Comparison of ENCODE assay signal across 9 cellular contexts in genomic region chr1:200042437-200043329, GRCh38. TPM values are rescaled to one million over a fixed set of nuclear protein-coding genes. Genes with fewer than 3 reads are reported as not detected.
DNase-seq lines count a peak whose midpoint lies in the region; ATAC-seq lines count a peak whose summit lies in the region.
"Had no signal": no experiment of that assay in that cellular context is flagged by ENCODE, and none has a peak within 500 bp of the region (broad histone marks: within the 10 kb centered on the region; RNA-seq: fewer than 3 reads in every experiment).

No MANE protein-coding gene starts in this region.

- peaks cover 25% of the 10 kb centered on the region for H3K4me1 Mint-ChIP-seq in activated naive CD8-positive, alpha-beta T cell treated with anti-CD3 and anti-CD28 coated beads for 36 hours
- H3K4me1 Mint-ChIP-seq in immature natural killer cell, result peaks cover 16 to 23% of the 10 kb centered on the region in 2 donors

- H3K27me3 Mint-ChIP-seq in activated naive CD8-positive, alpha-beta T cell treated with anti-CD3 and anti-CD28 coated beads for 36 hours, result peaks cover 64% of the 10 kb centered on the region
- H3K27me3 Mint-ChIP-seq in immature natural killer cell (ENCODE audit: low read depth in 3 of 3), result peaks cover 21 to 49% (median 29%) of the 10 kb centered on the region in 3 donors

- no peaks in the 10 kb centered on the region for H3K9me3 Mint-ChIP-seq in activated naive CD8-positive, alpha-beta T cell treated with anti-CD3 and anti-CD28 coated beads for 36 hours
- peaks cover 0 to 3% (median 0%) of the 10 kb centered on the region in 6 donors for H3K9me3 Mint-ChIP-seq in immature natural killer cell

- no peaks in the 10 kb centered on the region for H3K36me3 Mint-ChIP-seq in activated naive CD8-positive, alpha-beta T cell treated with anti-CD3 and anti-CD28 coated beads for 36 hours
- peaks cover 0 to 3% (median 0%) of the 10 kb centered on the region in 3 donors for H3K36me3 Mint-ChIP-seq in immature natural killer cell

- no peak overlapping the region for H3K27ac Mint-ChIP-seq in activated naive CD8-positive, alpha-beta T cell treated with anti-CD3 and anti-CD28 coated beads for 36 hours
- H3K27ac Mint-ChIP-seq in immature natural killer cell, result no peak overlapping the region

- ATAC-seq in GM18858 (IDR thresholded peaks at IDR 0.05; ENCODE audit: unreplicated experiment), result no peak

- DNase-seq in HT-29 (ENCODE audit: low spot score) (peak; percentile 59), immature natural killer cell (no peak), NCI-H1694 (lab: John Stamatoyannopoulos, UW) (no peak), pons (ENCODE audit: low spot score) (no peak), middle frontal gyrus (ENCODE audit: extremely low spot score, low spot score) (no peak)
- no peak for DNase-seq in activated naive CD8-positive, alpha-beta T cell treated with anti-CD3 and anti-CD28 coated beads for 36 hours
- peak; percentile 27 for DNase-seq in stimulated activated CD8-positive, alpha-beta memory T cell treated with anti-CD3 and anti-CD28 coated beads, Interleukin-4, amount 100 ng/mL, for 48 hours
- DNase-seq: RPMI8226 had no signal

- H3K4me3 Mint-ChIP-seq in activated naive CD8-positive, alpha-beta T cell treated with anti-CD3 and anti-CD28 coated beads for 36 hours, result peak overlapping the region; percentile 77
- H3K4me3 Mint-ChIP-seq in immature natural killer cell, result peak overlapping the region; percentile 34 to 88 (median 71)

RNA-seq across cellular contexts. Expression of gene NR5A2, which starts 15.2 kb away (rescaled TPM):
- 1.9 and 2.6 TPM in 2 replicates for total RNA-seq in HT-29 (2014; rRNA removed; shearing (Covaris generic))
- under 1 TPM; 0.06 to 0.08 TPM for total RNA-seq in activated naive CD8-positive, alpha-beta T cell treated with anti-CD3 and anti-CD28 coated beads for 36 hours
- not detected for polyA plus RNA-seq in immature natural killer cell

Comparison
In these comparisons a context has a peak if more than half of its experiments do, and no peak if none do; other contexts are left out.
1. DNase-seq: peak in HT-29 (single experiment) and stimulated activated CD8-positive, alpha-beta memory T cell treated with anti-CD3 and anti-CD28 coated beads, Interleukin-4, amount 100 ng/mL, for 48 hours (single experiment); none in activated naive CD8-positive, alpha-beta T cell treated with anti-CD3 and anti-CD28 coated beads for 36 hours (single experiment), immature natural killer cell (0 of 3), NCI-H1694 (single experiment), pons (single experiment) and middle frontal gyrus (single experiment).